ENCODE assay signal across 21 cellular contexts in genomic region chr2:233546774-233547173, GRCh38. TPM values are rescaled to one million over a fixed set of nuclear protein-coding genes. Genes with fewer than 3 reads are reported as not detected.
DNase-seq lines count a peak whose midpoint lies in the region; ATAC-seq and TF ChIP-seq lines count a peak whose summit lies in the region.
"Had no signal": no experiment of that assay in that cellular context is flagged by ENCODE, and none has a peak within 500 bp of the region (broad histone marks: within the 10 kb centered on the region; RNA-seq: fewer than 3 reads in every experiment).

No MANE protein-coding gene starts in this region.

- H3K9me3 ChIP-seq in MM.1S (replicated peaks; ENCODE audit: insufficient read depth, low read length) (no peaks in the 10 kb centered on the region), left ventricle myocardium inferior (replicated peaks) (no peaks in the 10 kb centered on the region)
- H3K9me3 ChIP-seq: BLaER1, SJCRH30 had no signal

- no peak overlapping the region for H2AFZ ChIP-seq in MM.1S (ENCODE audit: low read length)

- H3K9me2 ChIP-seq in MM.1S (replicated peaks; ENCODE audit: insufficient read depth, low read length) = no peaks in the 10 kb centered on the region

- intact Hi-C loops in left ventricle myocardium inferior (cut with micrococcal nuclease) = no loop called here

- in situ Hi-C loops in G401 (cut with HindIII; ENCODE audit: low sequenced_read_pairs) = no loop called here

- TF ChIP-seq CTCF in MM.1S (IDR thresholded peaks at IDR 0.05; ENCODE audit: low read length) (no peak), left ventricle myocardium inferior (IDR thresholded peaks at IDR 0.05; ENCODE audit: borderline replicate concordance) (no peak)

- ATAC-seq in HG03442 (IDR thresholded peaks at IDR 0.05; ENCODE audit: unreplicated experiment) = no peak
- ATAC-seq: Panc1 had no signal

- no peaks in the 10 kb centered on the region for H3F3A ChIP-seq in MM.1S (ENCODE audit: insufficient read depth, low read length)

- H3K9ac ChIP-seq in MM.1S (ENCODE audit: low read length) = no peak overlapping the region
- H3K9ac ChIP-seq: BLaER1, KMS-11 had no signal

- DNase-seq in G401 (ENCODE audit: low spot score) (peak; percentile 94), MM.1S (no peak), left ventricle myocardium inferior (peak; percentile 20), pons (ENCODE audit: low spot score) (peak; percentile 5), HPDE6-E6E7 (ENCODE audit: extremely low spot score) (no peak), inferior parietal cortex (ENCODE audit: extremely low spot score) (no peak)
- no peak for DNase-seq in activated T-cell treated with anti-CD3 and anti-CD28 coated beads, Interleukin-2, amount 50 U/mL, for 1 hour
- DNase-seq: CD4-positive, alpha-beta T cell; GF-D8; GOT3; HCEC 1CT; IMR-90; NCI-H1105 treated with DMSO at 0.1 percent for 48 hours; NCI-H1694; NCI-H510A; NK-92 treated with Interleukin-12 subunit alpha and Interleukin-12 subunit beta, amount 100 ng/mL, for 24 hours; SJCRH30 had no signal

- H3K4me2 ChIP-seq in MM.1S (ENCODE audit: low read depth, low read length) = 0 out of 2 replicates have a peak overlapping the region, but pooled peaks have one; percentile 7
- H3K4me2 ChIP-seq: BLaER1, KMS-11 had no signal

- H3K27me3 ChIP-seq in MM.1S (replicated peaks; ENCODE audit: insufficient read depth, low read length) = no peaks in the 10 kb centered on the region
- H3K27me3 ChIP-seq in left ventricle myocardium inferior (ENCODE audit: low read depth) = no peaks in the 10 kb centered on the region
- H3K27me3 ChIP-seq: BLaER1, SJCRH30 had no signal

- H3K36me3 ChIP-seq in MM.1S (replicated peaks; ENCODE audit: insufficient read depth, low read length) = no peaks in the 10 kb centered on the region
- H3K36me3 ChIP-seq in left ventricle myocardium inferior = peaks cover 89% of the 10 kb centered on the region

- H3K79me2 ChIP-seq in MM.1S (ENCODE audit: low read length) = no peaks in the 10 kb centered on the region

- H3K4me3 ChIP-seq in MM.1S (ENCODE audit: low read length) (no peak overlapping the region), left ventricle myocardium inferior (no peak overlapping the region)
- H3K4me3 ChIP-seq: BLaER1, SJCRH30 had no signal

- no peaks in the 10 kb centered on the region for H4K20me1 ChIP-seq in MM.1S (ENCODE audit: insufficient read depth, low read length)
- H4K20me1 ChIP-seq: BLaER1 had no signal

- H3K27ac ChIP-seq in MM.1S (ENCODE audit: low read length) (no peak overlapping the region), left ventricle myocardium inferior (replicated peaks) (no peak overlapping the region)
- H3K27ac ChIP-seq: BLaER1, KMS-11, SJCRH30 had no signal

- H3K4me1 ChIP-seq in MM.1S (ENCODE audit: low read length) (peaks cover 13% of the 10 kb centered on the region), left ventricle myocardium inferior (peaks cover 12% of the 10 kb centered on the region)
- H3K4me1 ChIP-seq: SJCRH30 had no signal

RNA-seq across cellular contexts. Expression of gene USP40, which starts 19.8 kb away (rescaled TPM):
- 21.7 and 23.8 TPM in 2 replicates for total RNA-seq in G401 (2014; rRNA removed; shearing (Covaris generic))
- total RNA-seq in left ventricle myocardium inferior = 20.0 TPM

Comparison
In these comparisons a context has a peak if more than half of its experiments do, and no peak if none do; other contexts are left out.
1. DNase-seq: peak in G401 (single experiment), left ventricle myocardium inferior (single experiment) and pons (single experiment); none in MM.1S (single experiment), activated T-cell treated with anti-CD3 and anti-CD28 coated beads, Interleukin-2, amount 50 U/mL, for 1 hour (single experiment), HPDE6-E6E7 (single experiment) and inferior parietal cortex (single experiment).